20 cellular contexts compared by ENCODE assay signal in the genomic region with DNA sequence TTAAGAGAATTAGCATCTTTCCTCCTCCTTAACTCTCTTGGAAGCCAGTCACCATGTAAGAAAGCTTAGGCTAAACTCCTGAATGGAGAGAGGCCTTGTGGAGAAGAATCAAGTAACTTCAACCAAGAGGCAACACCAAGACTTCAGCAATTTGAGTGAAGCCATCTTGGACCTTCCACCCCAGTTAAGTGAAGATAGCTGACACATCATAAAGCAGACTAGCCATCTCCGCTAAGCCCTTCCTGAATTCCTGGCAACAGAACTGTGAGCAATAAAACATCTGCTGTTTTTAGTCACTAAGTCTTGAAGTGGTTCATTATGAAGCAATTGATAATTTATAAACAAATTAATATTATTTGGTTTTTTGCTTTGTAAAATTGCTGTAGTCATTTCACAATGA. TPM values are rescaled to one million over a fixed set of nuclear protein-coding genes. Genes with fewer than 3 reads are reported as not detected.
DNase-seq lines count a peak whose midpoint lies in the region; ATAC-seq and TF ChIP-seq lines count a peak whose summit lies in the region.
"Had no signal": no experiment of that assay in that cellular context is flagged by ENCODE, and none has a peak within 500 bp of the region (broad histone marks: within the 10 kb centered on the region; RNA-seq: fewer than 3 reads in every experiment).

No MANE protein-coding gene starts in this region.

- peaks cover 19% of the 10 kb centered on the region for H3K36me3 Mint-ChIP-seq in neural crest cell (ENCODE audit: low read depth)

- H3K4me2 ChIP-seq in DND-41 (ENCODE audit: insufficient read depth, low read length), result no peak overlapping the region

- TF ChIP-seq CTCF in DND-41 (IDR thresholded peaks at IDR 0.05; ENCODE audit: borderline replicate concordance, extremely low read depth, low read length, poor library complexity, severe bottlenecking) (no peak), dorsolateral prefrontal cortex (IDR thresholded peaks at IDR 0.05 in 54 of 56, conservative IDR thresholded peaks at IDR 0.05 in 2 of 56; ENCODE audit: low read depth in 1 of 56, partially characterized antibody in 56 of 56) (no peak), neural crest cell (conservative IDR thresholded peaks at IDR 0.05) (no peak)

- DNase-seq in DND-41 (no peak), NCI-H69 (lab: John Stamatoyannopoulos, UW) (peak; percentile 24), dorsolateral prefrontal cortex (no peak), neural crest cell (ENCODE audit: low read depth, low spot score) (no peak), NCI-H526 treated with DMSO at 0.1 percent for 48 hours (lab: John Stamatoyannopoulos, UW) (no peak), activated gamma-delta T cell (lab: John Stamatoyannopoulos, UW) (no peak), LoVo (ENCODE audit: low spot score) (no peak)
- DNase-seq: activated CD4-positive, CD25-positive, alpha-beta regulatory T cell; COR-L47; left ventricle myocardium inferior; NCI-H1694; NCI-H446; SIG-M5; stimulated activated CD4-positive, alpha-beta T cell treated with anti-CD3 and anti-CD28 coated beads, Interleukin-4, amount 100 ng/mL, for 1 hour had no signal

- no peaks in the 10 kb centered on the region for H4K20me1 ChIP-seq in DND-41 (ENCODE audit: insufficient read depth, low read length)

- no peaks in the 10 kb centered on the region for H3K27me3 Mint-ChIP-seq in neural crest cell (ENCODE audit: low read depth)
- H3K27me3 Mint-ChIP-seq: dendritic cell treated with granulocyte-macrophage colony-stimulating factor and Interleukin-4, amounts not matched to agents 40 ng/mL and 50 ng/mL, for 4 days had no signal

- H2AFZ ChIP-seq in DND-41 (ENCODE audit: low read depth, low read length), result peak overlapping the region; percentile 63

- no peaks in the 10 kb centered on the region for H3K9me3 ChIP-seq in DND-41 (ENCODE audit: insufficient read depth, low read length, severe bottlenecking)
- H3K9me3 ChIP-seq: breast epithelium, gastroesophageal sphincter, left ventricle myocardium inferior, ovary had no signal

- no peak overlapping the region for H3K9ac ChIP-seq in DND-41 (ENCODE audit: low read depth, low read length)

- H3K4me3 ChIP-seq in DND-41 (ENCODE audit: low read depth in 1 of 2, low read length in 2 of 2), result no peak overlapping the region
- H3K4me3 ChIP-seq in dorsolateral prefrontal cortex, result no peak overlapping the region

- H3K4me1 ChIP-seq in DND-41 (ENCODE audit: insufficient read depth, low read length), result peaks cover 20% of the 10 kb centered on the region
- H3K4me1 ChIP-seq: breast epithelium had no signal

- H3K27ac Mint-ChIP-seq in neural crest cell (ENCODE audit: unreplicated experiment), result no peak overlapping the region

- H3K4me3 Mint-ChIP-seq in neural crest cell, result peak overlapping the region; percentile 80

- H3K27me3 ChIP-seq in DND-41 (ENCODE audit: insufficient read depth, low read length, poor library complexity), result no peaks in the 10 kb centered on the region
- no peaks in the 10 kb centered on the region for H3K27me3 ChIP-seq in dorsolateral prefrontal cortex
- H3K27me3 ChIP-seq: breast epithelium, gastroesophageal sphincter, ovary had no signal

- peaks cover 4% of the 10 kb centered on the region for H3K4me1 Mint-ChIP-seq in neural crest cell

- H3K9me3 Mint-ChIP-seq in neural crest cell, result peaks cover 7% of the 10 kb centered on the region

- intact Hi-C loops in dorsolateral prefrontal cortex (cut with DNase I), result no loop called here

- H3K27ac ChIP-seq in DND-41 (ENCODE audit: low read length) (no peak overlapping the region), dorsolateral prefrontal cortex (peak overlapping the region in 54 of 59 donors; percentile 7 to 100 (median 98))

- peaks cover 22% of the 10 kb centered on the region for H3K36me3 ChIP-seq in DND-41 (ENCODE audit: insufficient read depth, low read length)
- H3K36me3 ChIP-seq: breast epithelium, ovary had no signal

- H3K79me2 ChIP-seq in DND-41 (ENCODE audit: insufficient read depth, low read length), result peaks cover 29% of the 10 kb centered on the region

- ATAC-seq in DND-41 (ENCODE audit: insufficient read depth, low read depth) (no peak), HG02884 (IDR thresholded peaks at IDR 0.05; ENCODE audit: unreplicated experiment) (no peak)
- ATAC-seq: gastroesophageal sphincter, HCT116 had no signal

RNA-seq across cellular contexts. Expression of a gene that starts 1.5 kb away (rescaled TPM):
- total RNA-seq in dorsolateral prefrontal cortex, result 10 to 100 TPM; 32.9 to 72.7 (median 48.5) TPM
- total RNA-seq in neural crest cell, result 27.6 and 30.3 TPM in 2 replicates

RNA-seq across cellular contexts. Expression of a gene that starts 50.7 kb away (rescaled TPM):
- total RNA-seq in dorsolateral prefrontal cortex (10 to 100 TPM; 17.0 to 49.2 (median 28.7) TPM), neural crest cell (14.6 and 15.4 TPM in 2 replicates)
